In genomic region chr19:45406957-45407375, GRCh38 we compare ENCODE assay signal across 8 cellular contexts. TPM values are rescaled to one million over a fixed set of nuclear protein-coding genes. Genes with fewer than 3 reads are reported as not detected.
DNase-seq lines count a peak whose midpoint lies in the region; ATAC-seq and TF ChIP-seq lines count a peak whose summit lies in the region.

No MANE protein-coding gene starts in this region.

- no peak for DNase-seq in choroid plexus epithelial cell (ENCODE audit: low read depth)
- DNase-seq in natural killer cell, result no peak
- no peak for DNase-seq in NCI-H187 (lab: John Stamatoyannopoulos, UW)
- no peak for DNase-seq in Ammon's horn (ENCODE audit: low spot score)

- H3K9me3 Mint-ChIP-seq in natural killer cell, result no peaks in the 10 kb centered on the region

- peaks cover 33 to 36% (median 33%) of the 10 kb centered on the region in 11 experiments for H3K27me3 ChIP-seq in BLaER1 treated with 17β-estradiol and CSF1 and Interleukin-3, amounts not matched to agents 10 nM and 100 nM

- peaks cover under 1 to 32% (median 22%) of the 10 kb centered on the region in 11 experiments; a peak in 21 of 22 replicates for H3K36me3 ChIP-seq in BLaER1 treated with 17β-estradiol and CSF1 and Interleukin-3, amounts not matched to agents 10 nM and 100 nM
- peaks cover 28% of the 10 kb centered on the region; the same call in 1 of the 2 replicates for H3K36me3 ChIP-seq in KOPT-K1 (ENCODE audit: insufficient read depth, low read length)

- H4K20me1 ChIP-seq in BLaER1 treated with 17β-estradiol and CSF1 and Interleukin-3, amounts not matched to agents 10 nM and 100 nM, result peaks cover 0 to 68% (median 28%) of the 10 kb centered on the region in 11 experiments; a peak in 16 of 22 replicates

- H3K4me3 ChIP-seq in BLaER1 treated with 17β-estradiol and CSF1 and Interleukin-3, amounts not matched to agents 10 nM and 100 nM, result peak overlapping the region; percentile 69 to 96 (median 85)
- peak overlapping the region; percentile 94 for H3K4me3 ChIP-seq in choroid plexus epithelial cell (ENCODE audit: low read depth, low read length)

- peak overlapping the region; percentile 90 to 100 (median 96) for H3K4me2 ChIP-seq in BLaER1 treated with 17β-estradiol and CSF1 and Interleukin-3, amounts not matched to agents 10 nM and 100 nM

- H3K27ac Mint-ChIP-seq in natural killer cell, result peak overlapping the region; percentile 86 to 92

- H3K36me3 Mint-ChIP-seq in natural killer cell, result no peaks in the 10 kb centered on the region

- H3K4me3 Mint-ChIP-seq in natural killer cell, result peak overlapping the region; percentile 97

- H3K9ac ChIP-seq in BLaER1 treated with 17β-estradiol and CSF1 and Interleukin-3, amounts not matched to agents 10 nM and 100 nM, result peak overlapping the region; percentile 90 to 98 (median 95); a peak in 21 of 22 replicates

- peaks cover 10 to 14% of the 10 kb centered on the region in 2 donors for H3K27me3 Mint-ChIP-seq in natural killer cell (ENCODE audit: low read depth in 2 of 2)

- TF ChIP-seq CTCF in choroid plexus epithelial cell (conservative IDR thresholded peaks at IDR 0.05; ENCODE audit: low read depth, low read length) (no peak), natural killer cell (IDR thresholded peaks at IDR 0.05) (no peak)

- peak overlapping the region in 9 of 11 experiments; percentile 95 to 99 (median 97); a peak in 18 of 22 replicates for H3K27ac ChIP-seq in BLaER1 treated with 17β-estradiol and CSF1 and Interleukin-3, amounts not matched to agents 10 nM and 100 nM
- peak overlapping the region; percentile 86 for H3K27ac ChIP-seq in KOPT-K1 (ENCODE audit: low read depth, low read length, poor library complexity, severe bottlenecking)

- H3K4me1 Mint-ChIP-seq in natural killer cell, result peaks cover 33 to 37% of the 10 kb centered on the region in 2 donors

- no peaks in the 10 kb centered on the region for H3K9me3 ChIP-seq in BLaER1 treated with 17β-estradiol and CSF1 and Interleukin-3, amounts not matched to agents 10 nM and 100 nM (replicated peaks in 1 of 11)
- no peaks in the 10 kb centered on the region for H3K9me3 ChIP-seq in KOPT-K1 (ENCODE audit: insufficient read depth, low read length, poor library complexity, severe bottlenecking)

- peaks cover 51 to 66% (median 55%) of the 10 kb centered on the region in 10 experiments for H3K4me1 ChIP-seq in BLaER1 treated with 17β-estradiol and CSF1 and Interleukin-3, amounts not matched to agents 10 nM and 100 nM

- ATAC-seq in natural killer cell, result no peak
- no peak for ATAC-seq in HG03460 (IDR thresholded peaks at IDR 0.05; ENCODE audit: unreplicated experiment)
- no peak for ATAC-seq in GM18519 (IDR thresholded peaks at IDR 0.05; ENCODE audit: low FRiP score, unreplicated experiment)

- intact Hi-C loops in natural killer cell (cut with micrococcal nuclease), result loop anchor here (2.0 to 10.0 kb wide), 2 partner anchors 36 to 238 kb away; partner anchors contain the start of gene ERCC2

RNA-seq across cellular contexts. Expression of gene POLR1G, which starts 0.5 kb away (rescaled TPM):
- 1 to 10 TPM in 1 of 3 donors, under 1 TPM in 2; 0.28 to 1.4 (median 0.45) TPM for total RNA-seq in natural killer cell

RNA-seq across cellular contexts. Expression of gene PPP1R13L, which starts 2.1 kb away (rescaled TPM):
- total RNA-seq in natural killer cell, result 1 to 10 TPM; 5.6 to 7.4 (median 5.9) TPM

RNA-seq across cellular contexts. Expression of gene ERCC1, which starts 16.8 kb away (rescaled TPM):
- 10 to 100 TPM; 46.8 to 55.2 (median 48.2) TPM for total RNA-seq in natural killer cell

RNA-seq across cellular contexts. Expression of gene ERCC2, which starts 36.6 kb away (rescaled TPM):
- 10 to 100 TPM; 13.4 to 22.3 (median 14.9) TPM for total RNA-seq in natural killer cell
